In the genomic region with DNA sequence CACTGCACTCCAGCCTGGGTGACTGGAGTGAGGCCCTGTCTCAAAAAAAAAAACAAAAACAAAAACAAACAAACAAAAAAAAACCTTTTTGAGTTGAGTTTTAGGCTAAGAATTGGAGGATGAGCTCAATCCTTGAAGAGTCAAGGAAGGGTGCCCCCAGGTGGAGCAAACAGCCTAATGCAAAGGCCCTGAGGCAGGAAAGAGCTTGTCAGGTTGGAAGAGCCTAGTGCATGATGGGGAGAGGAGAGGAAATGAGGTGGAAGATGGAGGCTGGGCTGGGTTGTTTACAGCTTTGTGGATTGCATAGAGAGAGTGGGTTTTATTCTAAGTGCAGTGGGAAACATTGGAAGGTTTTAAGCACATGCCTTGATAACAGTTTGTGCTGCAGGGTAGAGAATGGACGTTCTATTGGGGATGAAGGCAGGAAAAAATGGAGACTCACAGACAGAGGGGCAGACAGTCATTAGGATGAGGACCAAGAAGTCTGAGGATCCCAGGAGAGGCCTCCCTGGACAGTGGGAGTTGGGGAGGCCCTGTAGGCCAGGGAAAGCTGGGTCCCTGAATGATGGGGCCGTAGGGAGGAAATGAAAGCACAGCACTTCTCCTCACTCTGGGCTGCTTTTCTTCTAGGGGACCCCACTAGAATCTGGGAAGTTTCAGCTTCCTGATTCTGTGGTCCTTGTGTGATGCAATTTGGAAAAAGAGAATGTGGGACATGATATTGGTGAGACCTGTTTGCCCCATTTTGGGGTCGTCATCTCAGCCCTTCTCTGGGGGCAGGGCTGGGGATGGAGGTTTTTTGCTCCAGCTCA, we compare ENCODE assay signal across 8 cellular contexts. TPM values are rescaled to one million over a fixed set of nuclear protein-coding genes. Genes with fewer than 3 reads are reported as not detected.
DNase-seq lines count a peak whose midpoint lies in the region; ATAC-seq and TF ChIP-seq lines count a peak whose summit lies in the region.

No MANE protein-coding gene starts in this region.

- peaks cover 4% of the 10 kb centered on the region; the same call in 1 of the 2 replicates for H3K36me3 Mint-ChIP-seq in HFFc6 (ENCODE audit: low read depth)
- peaks cover 3% of the 10 kb centered on the region for H3K36me3 Mint-ChIP-seq in activated CD8-positive, alpha-beta T cell treated with anti-CD3 and anti-CD28 coated beads for 36 hours (ENCODE audit: low read depth)
- H3K36me3 Mint-ChIP-seq in natural killer cell, result no peaks in the 10 kb centered on the region

- H3K4me3 Mint-ChIP-seq in HFFc6 (no peak overlapping the region; the same call in 1 of the 2 replicates), natural killer cell (peak overlapping the region; percentile 30)
- H3K4me3 Mint-ChIP-seq in activated CD8-positive, alpha-beta T cell treated with anti-CD3 and anti-CD28 coated beads for 36 hours, result no peak overlapping the region

- ATAC-seq in activated CD8-positive, alpha-beta T cell treated with anti-CD3 and anti-CD28 coated beads for 36 hours, result no peak
- ATAC-seq in natural killer cell (no peak), GM21619 (IDR thresholded peaks at IDR 0.05; ENCODE audit: unreplicated experiment) (no peak), GM19455 (IDR thresholded peaks at IDR 0.05; ENCODE audit: unreplicated experiment) (no peak), HG03520 (IDR thresholded peaks at IDR 0.05; ENCODE audit: unreplicated experiment) (no peak)

- H3K27me3 Mint-ChIP-seq in HFFc6 (ENCODE audit: insufficient read depth) (peaks cover 12% of the 10 kb centered on the region), natural killer cell (ENCODE audit: low read depth in 2 of 2) (peaks cover 6 to 7% of the 10 kb centered on the region in 2 donors)
- H3K27me3 Mint-ChIP-seq in activated CD8-positive, alpha-beta T cell treated with anti-CD3 and anti-CD28 coated beads for 36 hours, result peaks cover 15% of the 10 kb centered on the region

- intact Hi-C loops in activated CD8-positive, alpha-beta T cell treated with anti-CD3 and anti-CD28 coated beads for 36 hours (cut with micrococcal nuclease), result no loop called here
- intact Hi-C loops in natural killer cell (cut with micrococcal nuclease), result loop anchor here (5.0 kb wide), 1 partner anchor 52 kb away; a partner anchor contains a TSS

- POLR2A ChIA-PET in activated CD8-positive, alpha-beta T cell treated with anti-CD3 and anti-CD28 coated beads for 36 hours (lab: Charles Lee), result interaction anchor here (0.7 to 4.2 kb wide), 4 partner anchors 9 to 53 kb away, joined by 3 to 30 read pairs (median 10); a partner anchor contains a TSS

- DNase-seq in DMS53 (lab: John Stamatoyannopoulos, UW), result peak; percentile 15
- DNase-seq in DMS53 treated with DMSO at 0.1 percent for 48 hours (lab: John Stamatoyannopoulos, UW; ENCODE audit: unreplicated experiment), result no peak
- DNase-seq in HFFc6, result peak; percentile 36
- DNase-seq in activated CD8-positive, alpha-beta T cell treated with anti-CD3 and anti-CD28 coated beads for 36 hours, result peak; percentile 57
- DNase-seq in natural killer cell, result no peak

- H3K27ac Mint-ChIP-seq in HFFc6 (peak overlapping the region; percentile 4; the same call in 1 of the 2 replicates), natural killer cell (no peak overlapping the region)
- H3K27ac Mint-ChIP-seq in activated CD8-positive, alpha-beta T cell treated with anti-CD3 and anti-CD28 coated beads for 36 hours, result peak overlapping the region; percentile 9

- CTCF ChIA-PET in activated CD8-positive, alpha-beta T cell treated with anti-CD3 and anti-CD28 coated beads for 36 hours (lab: Charles Lee), result interaction anchor here (0.7 to 1.4 kb wide), 5 partner anchors 13 to 398 kb away, joined by 3 read pairs; a partner anchor contains a TSS

- H3K4me1 Mint-ChIP-seq in HFFc6 (ENCODE audit: low read depth) (peaks cover 14% of the 10 kb centered on the region), natural killer cell (peaks cover 8 to 26% of the 10 kb centered on the region in 2 donors)
- H3K4me1 Mint-ChIP-seq in activated CD8-positive, alpha-beta T cell treated with anti-CD3 and anti-CD28 coated beads for 36 hours (ENCODE audit: low read depth), result peaks cover 20% of the 10 kb centered on the region

- TF ChIP-seq CTCF in HFFc6 (IDR thresholded peaks at IDR 0.05), result peak; percentile 59
- no peak for TF ChIP-seq CTCF in activated CD8-positive, alpha-beta T cell treated with anti-CD3 and anti-CD28 coated beads for 36 hours (IDR thresholded peaks at IDR 0.05)
- TF ChIP-seq CTCF in natural killer cell (IDR thresholded peaks at IDR 0.05), result no peak

- H3K9me3 Mint-ChIP-seq in HFFc6 (no peaks in the 10 kb centered on the region), natural killer cell (no peaks in the 10 kb centered on the region)
- H3K9me3 Mint-ChIP-seq in activated CD8-positive, alpha-beta T cell treated with anti-CD3 and anti-CD28 coated beads for 36 hours, result no peaks in the 10 kb centered on the region

RNA-seq across cellular contexts. Expression of a gene that starts 1.9 kb away (rescaled TPM):
- under 1 TPM in 4 of 6 experiments, not detected in 2; 0.07 to 0.21 (median 0.14) TPM for total RNA-seq in HFFc6 (2021; fragmentation: NEBNext Ultra II Directional; extraction: Animal tissue kit (Norgen Biotek cat#: 25700))
- total RNA-seq in activated CD8-positive, alpha-beta T cell treated with anti-CD3 and anti-CD28 coated beads for 36 hours, result 1 to 10 TPM; 1.6 to 1.8 TPM
- under 1 TPM; 0.41 to 0.80 (median 0.75) TPM for total RNA-seq in natural killer cell

RNA-seq across cellular contexts. Expression of a gene that starts 13.2 kb away (rescaled TPM):
- 1,000 to 10,000 TPM; 1,000 to 1,254 (median 1,048) TPM for total RNA-seq in HFFc6 (2021; fragmentation: NEBNext Ultra II Directional; extraction: Animal tissue kit (Norgen Biotek cat#: 25700))
- total RNA-seq in activated CD8-positive, alpha-beta T cell treated with anti-CD3 and anti-CD28 coated beads for 36 hours, result 100 to 1,000 TPM; 223 to 227 TPM
- total RNA-seq in natural killer cell, result 100 to 1,000 TPM; 234 to 298 (median 251) TPM

RNA-seq across cellular contexts. Expression of a gene that starts 53.8 kb away (rescaled TPM):
- total RNA-seq in HFFc6 (2021; fragmentation: NEBNext Ultra II Directional; extraction: Animal tissue kit (Norgen Biotek cat#: 25700)), result 100 to 1,000 TPM in 1 of 6 experiments, 10 to 100 TPM in 5; 87.4 to 102 (median 96.1) TPM
- 10 to 100 TPM; 75.6 to 80.1 TPM for total RNA-seq in activated CD8-positive, alpha-beta T cell treated with anti-CD3 and anti-CD28 coated beads for 36 hours
- total RNA-seq in natural killer cell, result 100 to 1,000 TPM; 110 to 141 (median 111) TPM

RNA-seq across cellular contexts. Expression of a gene that starts 56.0 kb away (rescaled TPM):
- 10 to 100 TPM; 46.5 to 61.1 (median 53.2) TPM for total RNA-seq in HFFc6 (2021; fragmentation: NEBNext Ultra II Directional; extraction: Animal tissue kit (Norgen Biotek cat#: 25700))
- total RNA-seq in activated CD8-positive, alpha-beta T cell treated with anti-CD3 and anti-CD28 coated beads for 36 hours, result 10 to 100 TPM; 88.3 to 99.4 TPM
- 10 to 100 TPM; 20.2 to 23.9 (median 22.9) TPM for total RNA-seq in natural killer cell

Comparison
In these comparisons a context has a peak if more than half of its experiments do, and no peak if none do; other contexts are left out.
1. DNase-seq: peak in DMS53 (single experiment), HFFc6 (single experiment) and activated CD8-positive, alpha-beta T cell treated with anti-CD3 and anti-CD28 coated beads for 36 hours (single experiment); none in DMS53 treated with DMSO at 0.1 percent for 48 hours (single experiment) and natural killer cell (single experiment).
2. H3K27ac Mint-ChIP-seq: peak in HFFc6 (single experiment) and activated CD8-positive, alpha-beta T cell treated with anti-CD3 and anti-CD28 coated beads for 36 hours (single experiment); none in natural killer cell (0 of 2).